ENCODE assay signal across 14 cellular contexts in genomic region chr3:14113964-14114667, GRCh38. TPM values are rescaled to one million over a fixed set of nuclear protein-coding genes. Genes with fewer than 3 reads are reported as not detected.
DNase-seq lines count a peak whose midpoint lies in the region; TF ChIP-seq lines count a peak whose summit lies in the region.
"Had no signal": no experiment of that assay in that cellular context is flagged by ENCODE, and none has a peak within 500 bp of the region (broad histone marks: within the 10 kb centered on the region; RNA-seq: fewer than 3 reads in every experiment).

No MANE protein-coding gene starts in this region.

- H2BK5ac ChIP-seq in trophoblast cell (ENCODE audit: low read depth, low read length, poor library complexity) = no peak overlapping the region

- DNase-seq in DMS53 (lab: John Stamatoyannopoulos, UW) (peak; percentile 8), DMS53 treated with DMSO at 0.1 percent for 48 hours (lab: John Stamatoyannopoulos, UW; ENCODE audit: unreplicated experiment) (no peak), NCI-H748 treated with DMSO at 0.1 percent for 48 hours (lab: John Stamatoyannopoulos, UW) (peak; percentile 3), epithelial cell of esophagus (ENCODE audit: low read depth) (peak; percentile 44), trophoblast cell (peak; percentile 35 to 59), dorsolateral prefrontal cortex (no peak), NCI-H446 (lab: John Stamatoyannopoulos, UW) (no peak), HuH-7.5 (ENCODE audit: low spot score) (no peak)
- DNase-seq: 8988T; activated naive CD8-positive, alpha-beta T cell treated with anti-CD3 and anti-CD28 coated beads, Interleukin-2, amount 50 U/mL, for 24 hours; DMS79; effector CD8-positive, alpha-beta T cell; NCI-H1694 treated with DMSO at 0.1 percent for 48 hours; T-helper 9 cell had no signal

- no peak overlapping the region for H2BK12ac ChIP-seq in trophoblast cell (ENCODE audit: low read length)

- no peak overlapping the region for H3K14ac ChIP-seq in trophoblast cell (ENCODE audit: low read length)

- no peak overlapping the region for H4K91ac ChIP-seq in trophoblast cell (ENCODE audit: low read depth, low read length)

- H4K8ac ChIP-seq in trophoblast cell (ENCODE audit: low read depth, low read length) = no peak overlapping the region

- H3K4ac ChIP-seq in trophoblast cell (ENCODE audit: low read depth, low read length) = no peak overlapping the region

- H3K23ac ChIP-seq in trophoblast cell (ENCODE audit: low read length) = no peak overlapping the region

- no peak overlapping the region for H2AFZ ChIP-seq in trophoblast cell (ENCODE audit: insufficient read depth, low read length, poor library complexity)

- no peak overlapping the region for H3K18ac ChIP-seq in trophoblast cell (ENCODE audit: low read length)

- no peaks in the 10 kb centered on the region for H3K79me1 ChIP-seq in trophoblast cell (ENCODE audit: low read length)

- H3K4me1 ChIP-seq in trophoblast cell (ENCODE audit: control insufficient read depth in 1 of 2, insufficient read depth in 2 of 2, low read length in 2 of 2) = peaks cover 4% of the 10 kb centered on the region in 2 experiments

- H3K27ac ChIP-seq in trophoblast cell (ENCODE audit: low read depth, low read length) (no peak overlapping the region), dorsolateral prefrontal cortex (no peak overlapping the region)

- no CpG with 5 or more reads among the region's 7 CpGs for WGBS in trophoblast cell (ENCODE audit: extremely low coverage, insufficient coverage, insufficient read length)

- no peak overlapping the region for H3K9ac ChIP-seq in trophoblast cell (ENCODE audit: low read length)

- peaks cover 4 to 15% of the 10 kb centered on the region in 2 experiments for H3K36me3 ChIP-seq in trophoblast cell (ENCODE audit: control insufficient read depth in 1 of 2, insufficient read depth in 2 of 2, low read length in 2 of 2)

- intact Hi-C loops in dorsolateral prefrontal cortex (cut with DNase I) = no loop called here

- no peak overlapping the region for H3K4me3 ChIP-seq in epithelial cell of esophagus (ENCODE audit: low read length)
- no peak overlapping the region for H3K4me3 ChIP-seq in trophoblast cell (ENCODE audit: low read depth, low read length)
- H3K4me3 ChIP-seq in dorsolateral prefrontal cortex = no peak overlapping the region

- H3K27me3 ChIP-seq in trophoblast cell (ENCODE audit: insufficient read depth, low read length) (no peaks in the 10 kb centered on the region), dorsolateral prefrontal cortex (no peaks in the 10 kb centered on the region)

- H3K79me2 ChIP-seq in trophoblast cell (ENCODE audit: control insufficient read depth, insufficient read depth, low read length, poor library complexity) = no peaks in the 10 kb centered on the region

- no peak overlapping the region for H2AK5ac ChIP-seq in trophoblast cell (ENCODE audit: low read length)

- TF ChIP-seq CTCF in epithelial cell of esophagus (IDR thresholded peaks at IDR 0.05; ENCODE audit: insufficient read depth, low read depth, low read length, missing control alignments) (peak; percentile 37), dorsolateral prefrontal cortex (IDR thresholded peaks at IDR 0.05 in 54 of 56, conservative IDR thresholded peaks at IDR 0.05 in 2 of 56; ENCODE audit: low read depth in 1 of 56, partially characterized antibody in 56 of 56) (peak in 13 of 56 donors; percentile 5 to 39 (median 19))

- no peak overlapping the region for H3K4me2 ChIP-seq in trophoblast cell (ENCODE audit: low read length)

- H4K12ac ChIP-seq in trophoblast cell (ENCODE audit: low read depth, low read length) = no peak overlapping the region

- H3K9me3 ChIP-seq in trophoblast cell (ENCODE audit: insufficient read depth, low read depth, low read length) = no peaks in the 10 kb centered on the region

- no peak overlapping the region for H2BK120ac ChIP-seq in trophoblast cell (ENCODE audit: insufficient read depth, low read length, poor library complexity)

RNA-seq across cellular contexts. Expression of gene CHCHD4, which starts 10.6 kb away (rescaled TPM):
- 8.3 and 9.1 TPM in 2 replicates for polyA plus RNA-seq in trophoblast cell (2013)
- 10 to 100 TPM in 118 of 120 experiments, 1 to 10 TPM in 2; 8.5 to 24.0 (median 16.1) TPM for total RNA-seq in dorsolateral prefrontal cortex

RNA-seq across cellular contexts. Expression of gene TMEM43, which starts 10.7 kb away (rescaled TPM):
- polyA plus RNA-seq in trophoblast cell (2013) = 28.5 and 29.8 TPM in 2 replicates
- total RNA-seq in dorsolateral prefrontal cortex = 10 to 100 TPM; 23.1 to 38.3 (median 30.4) TPM

Comparison
In these comparisons a context has a peak if more than half of its experiments do, and no peak if none do; other contexts are left out.
1. DNase-seq: peak in DMS53 (single experiment), NCI-H748 treated with DMSO at 0.1 percent for 48 hours (single experiment), epithelial cell of esophagus (single experiment) and trophoblast cell (2 of 2); none in DMS53 treated with DMSO at 0.1 percent for 48 hours (single experiment), dorsolateral prefrontal cortex (0 of 10), NCI-H446 (0 of 2) and HuH-7.5 (single experiment).